In the genomic region with DNA sequence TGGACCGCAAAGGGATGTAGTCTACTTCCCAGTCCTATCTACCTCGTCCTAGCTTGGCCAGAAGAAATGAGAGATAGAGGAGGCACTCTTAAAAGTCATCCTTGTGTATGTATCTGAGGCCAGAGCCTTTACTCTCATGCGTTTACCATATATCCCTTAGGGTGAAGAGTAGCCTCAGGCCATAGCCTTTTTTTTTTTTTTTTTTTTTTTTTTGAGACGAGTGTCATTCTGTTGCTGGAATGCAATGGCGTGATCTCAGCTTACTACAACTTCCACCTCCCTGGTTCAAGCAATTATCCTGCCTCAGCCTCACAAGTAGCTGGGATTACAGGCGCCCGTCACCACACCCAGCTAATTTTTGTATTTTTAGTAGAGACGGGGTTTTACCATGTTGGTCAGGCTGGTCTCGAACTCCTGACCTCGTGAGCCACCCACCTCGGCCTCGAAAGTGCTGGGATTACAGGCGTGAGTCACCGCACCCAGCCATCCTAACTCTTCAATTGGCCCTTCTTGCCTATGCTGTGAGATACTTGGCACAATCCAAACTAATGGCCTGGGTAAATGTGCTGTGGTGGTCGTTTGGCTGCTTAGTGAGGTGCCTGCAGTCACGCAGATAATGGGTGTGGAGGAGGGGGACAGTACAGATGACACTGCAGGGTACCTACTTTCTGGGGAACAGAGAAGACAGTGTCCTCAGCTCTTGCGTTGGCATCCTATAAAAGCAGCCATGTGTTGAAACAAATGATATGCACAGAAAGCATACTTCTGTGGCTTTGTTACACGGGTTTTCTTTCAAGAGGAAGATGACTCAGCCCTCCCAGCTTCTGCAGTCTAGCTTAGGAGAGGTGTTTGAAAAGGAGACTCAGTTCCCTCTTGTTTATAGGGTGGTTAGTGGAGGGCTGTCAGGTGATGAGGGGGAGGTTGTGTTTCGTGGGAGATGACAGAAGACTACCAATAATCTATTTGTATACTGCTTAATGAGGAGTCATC, we compare ENCODE assay signal across 10 cellular contexts. TPM values are rescaled to one million over a fixed set of nuclear protein-coding genes. Genes with fewer than 3 reads are reported as not detected.
DNase-seq lines count a peak whose midpoint lies in the region; ATAC-seq and TF ChIP-seq lines count a peak whose summit lies in the region.
"Had no signal": no experiment of that assay in that cellular context is flagged by ENCODE, and none has a peak within 500 bp of the region (broad histone marks: within the 10 kb centered on the region; RNA-seq: fewer than 3 reads in every experiment).

No MANE protein-coding gene starts in this region.

- H3K9ac ChIP-seq in fibroblast of lung (ENCODE audit: insufficient read depth, low read length), result no peak overlapping the region

- H3K27ac ChIP-seq in RWPE1 (peak overlapping the region; percentile 48; the same call in 1 of the 2 replicates), fibroblast of lung (ENCODE audit: insufficient read depth, low read length) (no peak overlapping the region), coronary artery (no peak overlapping the region)

- TF ChIP-seq CTCF in RWPE1 (conservative IDR thresholded peaks at IDR 0.05; ENCODE audit: low read depth) (no peak), fibroblast of lung (conservative IDR thresholded peaks at IDR 0.05 in 1 of 2, IDR thresholded peaks at IDR 0.05 in 1 of 2; ENCODE audit: low read depth in 1 of 2, low read length in 2 of 2) (no peak), GM20000 (IDR thresholded peaks at IDR 0.05; ENCODE audit: extremely low read depth, missing control alignments) (no peak), coronary artery (IDR thresholded peaks at IDR 0.05) (no peak)

- no peak overlapping the region for H2AFZ ChIP-seq in fibroblast of lung (ENCODE audit: low read length)

- CTCF ChIA-PET in activated naive CD4-positive, alpha-beta T cell treated with anti-CD3 and anti-CD28 coated beads for 36 hours (lab: Charles Lee), result no interaction called here
- CTCF ChIA-PET in activated naive CD4-positive, alpha-beta T cell treated with anti-CD3 and anti-CD28 coated beads, Interleukin-2, amount 10 ng/mL, durations not matched to agents 7 days and 5 days (lab: Charles Lee), result no interaction called here
- CTCF ChIA-PET in RWPE1 (lab: Yijun Ruan, JAX), result no interaction called here

- H3K36me3 Mint-ChIP-seq in activated naive CD4-positive, alpha-beta T cell treated with anti-CD3 and anti-CD28 coated beads for 36 hours (ENCODE audit: low read depth), result peaks cover 2% of the 10 kb centered on the region
- peaks cover 12% of the 10 kb centered on the region for H3K36me3 Mint-ChIP-seq in activated naive CD4-positive, alpha-beta T cell treated with anti-CD3 and anti-CD28 coated beads, Interleukin-2, amount 10 ng/mL, durations not matched to agents 7 days and 5 days
- H3K36me3 Mint-ChIP-seq in stimulated activated naive CD8-positive, alpha-beta T cell treated with anti-CD3 and anti-CD28 coated beads, Interleukin-15, Interleukin-2, amounts not matched to agents 100 ng/mL and 50 ng/mL, for 24 hours (ENCODE audit: low read depth), result peaks cover 21% of the 10 kb centered on the region

- ATAC-seq in HG03196 (IDR thresholded peaks at IDR 0.05; ENCODE audit: unreplicated experiment), result no peak

- peak overlapping the region; percentile 46 for H3K27ac Mint-ChIP-seq in activated naive CD4-positive, alpha-beta T cell treated with anti-CD3 and anti-CD28 coated beads for 36 hours
- no peak overlapping the region for H3K27ac Mint-ChIP-seq in activated naive CD4-positive, alpha-beta T cell treated with anti-CD3 and anti-CD28 coated beads, Interleukin-2, amount 10 ng/mL, durations not matched to agents 7 days and 5 days
- H3K27ac Mint-ChIP-seq in stimulated activated naive CD8-positive, alpha-beta T cell treated with anti-CD3 and anti-CD28 coated beads, Interleukin-15, Interleukin-2, amounts not matched to agents 100 ng/mL and 50 ng/mL, for 24 hours, result peak overlapping the region; percentile 40

- no peaks in the 10 kb centered on the region for H3K79me2 ChIP-seq in fibroblast of lung (ENCODE audit: control insufficient read depth, insufficient read depth, low read length)

- peaks cover 5% of the 10 kb centered on the region for H3K4me1 Mint-ChIP-seq in activated naive CD4-positive, alpha-beta T cell treated with anti-CD3 and anti-CD28 coated beads for 36 hours (ENCODE audit: low read depth)
- no peaks in the 10 kb centered on the region for H3K4me1 Mint-ChIP-seq in activated naive CD4-positive, alpha-beta T cell treated with anti-CD3 and anti-CD28 coated beads, Interleukin-2, amount 10 ng/mL, durations not matched to agents 7 days and 5 days
- peaks cover 5% of the 10 kb centered on the region for H3K4me1 Mint-ChIP-seq in stimulated activated naive CD8-positive, alpha-beta T cell treated with anti-CD3 and anti-CD28 coated beads, Interleukin-15, Interleukin-2, amounts not matched to agents 100 ng/mL and 50 ng/mL, for 24 hours (ENCODE audit: low read depth)

- H4K20me1 ChIP-seq in fibroblast of lung (ENCODE audit: control insufficient read depth, extremely low read depth, insufficient read depth, low read length), result no peaks in the 10 kb centered on the region

- peak overlapping the region; percentile 35 for H3K4me2 ChIP-seq in fibroblast of lung (ENCODE audit: extremely low read depth, insufficient read depth, low read length)

- no peaks in the 10 kb centered on the region for H3K9me3 ChIP-seq in fibroblast of lung (ENCODE audit: control insufficient read depth, insufficient read depth, low read depth, low read length)
- H3K9me3 ChIP-seq: Caco-2 had no signal

- peak; percentile 5 for DNase-seq in activated naive CD4-positive, alpha-beta T cell treated with anti-CD3 and anti-CD28 coated beads for 36 hours
- DNase-seq in activated naive CD4-positive, alpha-beta T cell treated with anti-CD3 and anti-CD28 coated beads, Interleukin-2, amount 10 ng/mL, durations not matched to agents 7 days and 5 days, result no peak
- peak; percentile 55 for DNase-seq in RWPE1 (ENCODE audit: low spot score)
- DNase-seq in fibroblast of lung (ENCODE audit: low read depth in 2 of 2), result peak; percentile 73 to 78
- DNase-seq in GM20000 (ENCODE audit: low spot score), result no peak
- DNase-seq in coronary artery (ENCODE audit: low spot score), result no peak
- DNase-seq: Caco-2, NCI-H446 treated with DMSO at 0.1 percent for 48 hours had no signal

- H3K4me3 Mint-ChIP-seq in activated naive CD4-positive, alpha-beta T cell treated with anti-CD3 and anti-CD28 coated beads for 36 hours, result no peak overlapping the region
- H3K4me3 Mint-ChIP-seq in activated naive CD4-positive, alpha-beta T cell treated with anti-CD3 and anti-CD28 coated beads, Interleukin-2, amount 10 ng/mL, durations not matched to agents 7 days and 5 days, result no peak overlapping the region
- no peak overlapping the region for H3K4me3 Mint-ChIP-seq in stimulated activated naive CD8-positive, alpha-beta T cell treated with anti-CD3 and anti-CD28 coated beads, Interleukin-15, Interleukin-2, amounts not matched to agents 100 ng/mL and 50 ng/mL, for 24 hours

- H3K9me3 Mint-ChIP-seq in activated naive CD4-positive, alpha-beta T cell treated with anti-CD3 and anti-CD28 coated beads for 36 hours, result no peaks in the 10 kb centered on the region
- H3K9me3 Mint-ChIP-seq in activated naive CD4-positive, alpha-beta T cell treated with anti-CD3 and anti-CD28 coated beads, Interleukin-2, amount 10 ng/mL, durations not matched to agents 7 days and 5 days, result no peaks in the 10 kb centered on the region
- no peaks in the 10 kb centered on the region for H3K9me3 Mint-ChIP-seq in stimulated activated naive CD8-positive, alpha-beta T cell treated with anti-CD3 and anti-CD28 coated beads, Interleukin-15, Interleukin-2, amounts not matched to agents 100 ng/mL and 50 ng/mL, for 24 hours

- intact Hi-C loops in activated naive CD4-positive, alpha-beta T cell treated with anti-CD3 and anti-CD28 coated beads for 36 hours (cut with micrococcal nuclease), result no loop called here

- H3K4me1 ChIP-seq in fibroblast of lung (ENCODE audit: control insufficient read depth, extremely low read depth, insufficient read depth, low read length), result peaks cover 8% of the 10 kb centered on the region

- no peaks in the 10 kb centered on the region for H3K27me3 ChIP-seq in fibroblast of lung (ENCODE audit: control insufficient read depth, insufficient read depth, low read length)

- POLR2A ChIA-PET in RWPE1 (lab: Yijun Ruan, JAX; ENCODE audit: low non-redundant PET), result no interaction called here

- H3K27me3 Mint-ChIP-seq in activated naive CD4-positive, alpha-beta T cell treated with anti-CD3 and anti-CD28 coated beads for 36 hours (ENCODE audit: low read depth), result no peaks in the 10 kb centered on the region
- H3K27me3 Mint-ChIP-seq in activated naive CD4-positive, alpha-beta T cell treated with anti-CD3 and anti-CD28 coated beads, Interleukin-2, amount 10 ng/mL, durations not matched to agents 7 days and 5 days, result no peaks in the 10 kb centered on the region
- H3K27me3 Mint-ChIP-seq in stimulated activated naive CD8-positive, alpha-beta T cell treated with anti-CD3 and anti-CD28 coated beads, Interleukin-15, Interleukin-2, amounts not matched to agents 100 ng/mL and 50 ng/mL, for 24 hours, result no peaks in the 10 kb centered on the region

- peaks cover 1% of the 10 kb centered on the region for H3K36me3 ChIP-seq in fibroblast of lung (ENCODE audit: control insufficient read depth, insufficient read depth, low read length)

- H3K4me3 ChIP-seq in fibroblast of lung (replicated peaks in 1 of 4; ENCODE audit: control extremely low read depth in 1 of 4, insufficient read depth in 1 of 4, low read depth in 3 of 4, low read length in 4 of 4) (no peak overlapping the region), coronary artery (no peak overlapping the region)

RNA-seq across cellular contexts. Expression of a gene that starts 10.4 kb away (rescaled TPM):
- total RNA-seq in activated naive CD4-positive, alpha-beta T cell treated with anti-CD3 and anti-CD28 coated beads for 36 hours, result not detected
- not detected in 2 replicates for total RNA-seq in fibroblast of lung
- polyA plus RNA-seq in fibroblast of lung, result not detected in 2 replicates
- not detected in 2 replicates for polyA plus RNA-seq in fibroblast of lung (2012)
- not detected in 2 replicates for polyA minus RNA-seq in fibroblast of lung (ENCODE audit: low replicate concordance)
- total RNA-seq: Caco-2 had no signal

RNA-seq across cellular contexts. Expression of a gene that starts 33.6 kb away (rescaled TPM):
- total RNA-seq in activated naive CD4-positive, alpha-beta T cell treated with anti-CD3 and anti-CD28 coated beads for 36 hours, result 10 to 100 TPM; 48.7 to 50.8 TPM
- total RNA-seq in fibroblast of lung, result 81.1 and 154 TPM in 2 replicates
- polyA plus RNA-seq in fibroblast of lung, result 60.7 and 67.2 TPM in 2 replicates
- 44.7 and 49.6 TPM in 2 replicates for polyA plus RNA-seq in fibroblast of lung (2012)
- 10.3 and 11.2 TPM in 2 replicates for polyA minus RNA-seq in fibroblast of lung (ENCODE audit: low replicate concordance)

Comparison
In these comparisons a context has a peak if more than half of its experiments do, and no peak if none do; other contexts are left out.
1. DNase-seq: peak in activated naive CD4-positive, alpha-beta T cell treated with anti-CD3 and anti-CD28 coated beads for 36 hours (single experiment), RWPE1 (single experiment) and fibroblast of lung (2 of 2); none in activated naive CD4-positive, alpha-beta T cell treated with anti-CD3 and anti-CD28 coated beads, Interleukin-2, amount 10 ng/mL, durations not matched to agents 7 days and 5 days (single experiment), GM20000 (single experiment) and coronary artery (single experiment).